12 cellular contexts compared by ENCODE assay signal in genomic region chr22:38258895-38259294, GRCh38. TPM values are rescaled to one million over a fixed set of nuclear protein-coding genes. Genes with fewer than 3 reads are reported as not detected.
DNase-seq lines count a peak whose midpoint lies in the region; ATAC-seq and TF ChIP-seq lines count a peak whose summit lies in the region.
"Had no signal": no experiment of that assay in that cellular context is flagged by ENCODE, and none has a peak within 500 bp of the region (broad histone marks: within the 10 kb centered on the region; RNA-seq: fewer than 3 reads in every experiment).

No MANE protein-coding gene starts in this region.

- no peaks in the 10 kb centered on the region for H3K9me3 ChIP-seq in BLaER1 treated with 17β-estradiol and CSF1 and Interleukin-3, amounts not matched to agents 10 nM and 100 nM (replicated peaks in 1 of 11)
- no peaks in the 10 kb centered on the region for H3K9me3 ChIP-seq in right cardiac atrium (ENCODE audit: control insufficient read depth, low read length)
- no peaks in the 10 kb centered on the region for H3K9me3 ChIP-seq in WERI-Rb-1 (ENCODE audit: severe bottlenecking)
- H3K9me3 ChIP-seq: SJCRH30 had no signal

- ATAC-seq in right cardiac atrium (peak; percentile 58 to 78), GM21515 (IDR thresholded peaks at IDR 0.05; ENCODE audit: unreplicated experiment) (no peak)
- ATAC-seq: GM12878 had no signal

- H3K36me3 ChIP-seq in BLaER1 treated with 17β-estradiol and CSF1 and Interleukin-3, amounts not matched to agents 10 nM and 100 nM = peaks cover 0 to 19% (median 12%) of the 10 kb centered on the region in 11 experiments; a peak in 17 of 22 replicates
- peaks cover 4% of the 10 kb centered on the region for H3K36me3 ChIP-seq in WERI-Rb-1
- H3K36me3 ChIP-seq: SJCRH30 had no signal

- peaks cover 28 to 87% (median 58%) of the 10 kb centered on the region in 11 experiments; a peak in 19 of 22 replicates for H4K20me1 ChIP-seq in BLaER1 treated with 17β-estradiol and CSF1 and Interleukin-3, amounts not matched to agents 10 nM and 100 nM

- H3K27me3 ChIP-seq in BLaER1 treated with 17β-estradiol and CSF1 and Interleukin-3, amounts not matched to agents 10 nM and 100 nM = no peaks in the 10 kb centered on the region
- no peaks in the 10 kb centered on the region for H3K27me3 ChIP-seq in right cardiac atrium (ENCODE audit: control insufficient read depth, insufficient read depth)
- no peaks in the 10 kb centered on the region for H3K27me3 ChIP-seq in WERI-Rb-1 (ENCODE audit: insufficient read depth, low read depth, severe bottlenecking)
- H3K27me3 ChIP-seq: SJCRH30 had no signal

- H3K9ac ChIP-seq in BLaER1 treated with 17β-estradiol and CSF1 and Interleukin-3, amounts not matched to agents 10 nM and 100 nM = no peak overlapping the region; a peak in 1 of 22 replicates

- peak overlapping the region; percentile 35 to 75 (median 57) for H3K4me2 ChIP-seq in BLaER1 treated with 17β-estradiol and CSF1 and Interleukin-3, amounts not matched to agents 10 nM and 100 nM

- TF ChIP-seq CTCF in choroid plexus epithelial cell (conservative IDR thresholded peaks at IDR 0.05; ENCODE audit: low read depth, low read length) (no peak), WERI-Rb-1 (IDR thresholded peaks at IDR 0.05; ENCODE audit: low read depth, low read length) (no peak)

- intact Hi-C loops in right cardiac atrium (cut with DNase I) = no loop called here
- intact Hi-C loops in posterior vena cava (cut with DNase I) = no loop called here

- peak; percentile 68 for DNase-seq in choroid plexus epithelial cell (ENCODE audit: low read depth)
- DNase-seq in right cardiac atrium = peak; percentile 88 to 90 (median 89)
- peak; percentile 89 for DNase-seq in posterior vena cava (ENCODE audit: low spot score)
- no peak for DNase-seq in GM19238 (ENCODE audit: insufficient read length, low spot score)
- DNase-seq in DMS79 (lab: John Stamatoyannopoulos, UW) = no peak
- no peak for DNase-seq in WERI-Rb-1
- DNase-seq: activated CD4-positive, CD25-positive, alpha-beta regulatory T cell treated with anti-CD3 and anti-CD28 coated beads, Interleukin-2, amount 50 U/mL, for 72 hours; NCI-H526 treated with DMSO at 0.1 percent for 48 hours; SJCRH30 had no signal

- WGBS in right cardiac atrium = 14% methylated on average over 8 of the region's 8 CpGs

- no peak overlapping the region for H3K4me3 ChIP-seq in BLaER1 treated with 17β-estradiol and CSF1 and Interleukin-3, amounts not matched to agents 10 nM and 100 nM
- H3K4me3 ChIP-seq in choroid plexus epithelial cell (ENCODE audit: low read depth, low read length) = no peak overlapping the region
- no peak overlapping the region for H3K4me3 ChIP-seq in right cardiac atrium (ENCODE audit: low read length)
- no peak overlapping the region for H3K4me3 ChIP-seq in WERI-Rb-1 (ENCODE audit: low read depth, low read length)
- H3K4me3 ChIP-seq: GM12878, SJCRH30 had no signal

- H3K27ac ChIP-seq in BLaER1 treated with 17β-estradiol and CSF1 and Interleukin-3, amounts not matched to agents 10 nM and 100 nM = peak overlapping the region in 2 of 11 experiments; percentile 8 to 37; a peak in 2 of 22 replicates
- H3K27ac ChIP-seq in right cardiac atrium (ENCODE audit: low read length) = peak overlapping the region; percentile 82
- no peak overlapping the region for H3K27ac ChIP-seq in WERI-Rb-1
- H3K27ac ChIP-seq: SJCRH30 had no signal

- H3K4me1 ChIP-seq in BLaER1 treated with 17β-estradiol and CSF1 and Interleukin-3, amounts not matched to agents 10 nM and 100 nM = peaks cover 44 to 59% (median 51%) of the 10 kb centered on the region in 10 experiments
- peaks cover 38% of the 10 kb centered on the region for H3K4me1 ChIP-seq in right cardiac atrium (ENCODE audit: control insufficient read depth, insufficient read depth, low read length)

RNA-seq across cellular contexts. Expression of gene TMEM184B, which starts 13.9 kb away (rescaled TPM):
- total RNA-seq in right cardiac atrium (10 to 100 TPM; 48.2 to 55.8 (median 49.5) TPM), posterior vena cava (10 to 100 TPM; 42.9 to 49.7 TPM)
- 32.2 TPM for polyA plus RNA-seq in right cardiac atrium

RNA-seq across cellular contexts. Expression of gene MAFF, which starts 57.1 kb away (rescaled TPM):
- 10 to 100 TPM in 1 of 4 donors, 1 to 10 TPM in 3; 4.8 to 13.7 (median 7.1) TPM for total RNA-seq in right cardiac atrium
- polyA plus RNA-seq in right cardiac atrium = 20.5 TPM
- 10 to 100 TPM; 22.1 to 72.7 TPM for total RNA-seq in posterior vena cava

RNA-seq across cellular contexts. Expression of gene CSNK1E, which starts 58.3 kb away (rescaled TPM):
- total RNA-seq in right cardiac atrium (10 to 100 TPM; 69.7 to 88.6 (median 81.0) TPM), posterior vena cava (10 to 100 TPM; 70.1 to 88.6 TPM)
- 76.3 TPM for polyA plus RNA-seq in right cardiac atrium

Comparison
In these comparisons a context has a peak if more than half of its experiments do, and no peak if none do; other contexts are left out.
1. DNase-seq: peak in choroid plexus epithelial cell (single experiment), right cardiac atrium (3 of 3) and posterior vena cava (single experiment); none in GM19238 (single experiment), DMS79 (single experiment) and WERI-Rb-1 (single experiment).